ENCODE assay signal across 9 cellular contexts in genomic region chr17:48068491-48068961, GRCh38. TPM values are rescaled to one million over a fixed set of nuclear protein-coding genes. Genes with fewer than 3 reads are reported as not detected.
A peak's percentile ranks its signal among the peaks of the same experiment; 100 is the strongest.
DNase-seq lines count a peak whose midpoint lies in the region; ATAC-seq and TF ChIP-seq lines count a peak whose summit lies in the region.
"Had no signal": no experiment of that assay in that cellular context is flagged by ENCODE, and none has a peak within 500 bp of the region (broad histone marks: within the 10 kb centered on the region; RNA-seq: fewer than 3 reads in every experiment).

No MANE protein-coding gene starts in this region.

- no peak for TF ChIP-seq POLR2A in NB4 (IDR thresholded peaks at IDR 0.05; ENCODE audit: extremely low read depth, insufficient read length)
- TF ChIP-seq POLR2A in gastrocnemius medialis (IDR thresholded peaks at IDR 0.05) = no peak

- no peaks in the 10 kb centered on the region for H3K27me3 ChIP-seq in gastrocnemius medialis

- H3K9me3 ChIP-seq in gastrocnemius medialis = no peaks in the 10 kb centered on the region

- DNase-seq in activated CD4-positive, alpha-beta T cell treated with anti-CD3 and anti-CD28 coated beads for 48 hours = peak; percentile 32
- no peak for DNase-seq in activated CD4-positive, alpha-beta T cell treated with anti-CD3 and anti-CD28 coated beads, Interleukin-2, amount 50 U/mL, for 1 hour
- DNase-seq in NB4 (ENCODE audit: low read depth) (peak; percentile 21), epithelial cell of proximal tubule (ENCODE audit: low read depth) (no peak), gastrocnemius medialis (no peak), NCI-H187 (lab: John Stamatoyannopoulos, UW) (no peak), T-helper 9 cell (no peak), foreskin melanocyte (no peak)
- DNase-seq: DMS153 had no signal

- in situ Hi-C loops in gastrocnemius medialis (cut with MboI; ENCODE audit: low sequenced_read_pairs in 4 of 4) = no loop called here

- intact Hi-C loops in gastrocnemius medialis (cut with DNase I; ENCODE audit: low total_unique reads) = no loop called here

- no peak overlapping the region for H3K4me3 ChIP-seq in NB4 (ENCODE audit: low read depth, low read length)
- no peak overlapping the region for H3K4me3 ChIP-seq in epithelial cell of proximal tubule (ENCODE audit: low read depth, low read length)
- H3K4me3 ChIP-seq in gastrocnemius medialis = no peak overlapping the region

- ATAC-seq in gastrocnemius medialis = no peak

- peaks cover 0 to 21% of the 10 kb centered on the region in 2 donors for H3K36me3 ChIP-seq in gastrocnemius medialis

- TF ChIP-seq CTCF in NB4 (IDR thresholded peaks at IDR 0.05; ENCODE audit: low read depth, low read length) (peak; percentile 20), epithelial cell of proximal tubule (conservative IDR thresholded peaks at IDR 0.05; ENCODE audit: low read depth, low read length) (peak; percentile 60), gastrocnemius medialis (IDR thresholded peaks at IDR 0.05 in 4 of 5, conservative IDR thresholded peaks at IDR 0.05 in 1 of 5) (peak in 3 of 5 experiments; percentile 21 to 35 (median 32))

- H3K4me1 ChIP-seq in gastrocnemius medialis = peaks cover 42 to 44% of the 10 kb centered on the region in 2 donors

- peak overlapping the region; percentile 96 to 99 (median 97) for H3K27ac ChIP-seq in gastrocnemius medialis

RNA-seq across cellular contexts. Expression of gene NFE2L1, which starts 20.4 kb away (rescaled TPM):
- total RNA-seq in epithelial cell of proximal tubule (69.1 and 79.6 TPM in 2 replicates), gastrocnemius medialis (1,000 to 10,000 TPM in 2 of 4 donors, 100 to 1,000 TPM in 2; 622 to 1,180 (median 1,000) TPM)

RNA-seq across cellular contexts. Expression of gene COPZ2, which starts 30.9 kb away (rescaled TPM):
- 2.6 and 8.0 TPM in 2 replicates for total RNA-seq in epithelial cell of proximal tubule
- 10 to 100 TPM; 40.5 to 76.9 (median 52.8) TPM for total RNA-seq in gastrocnemius medialis

RNA-seq across cellular contexts. Expression of gene CBX1, which starts 32.8 kb away (rescaled TPM):
- 99.7 and 105 TPM in 2 replicates for total RNA-seq in epithelial cell of proximal tubule
- 10 to 100 TPM; 26.0 to 34.1 (median 27.7) TPM for total RNA-seq in gastrocnemius medialis

RNA-seq across cellular contexts. Expression of gene SNX11, which starts 39.0 kb away (rescaled TPM):
- 11.6 and 18.5 TPM in 2 replicates for total RNA-seq in epithelial cell of proximal tubule
- total RNA-seq in gastrocnemius medialis = 10 to 100 TPM in 2 of 4 donors, 1 to 10 TPM in 2; 7.3 to 16.3 (median 9.6) TPM

Comparison
In these comparisons a context has a peak if more than half of its experiments do, and no peak if none do; other contexts are left out.
1. DNase-seq: peak in activated CD4-positive, alpha-beta T cell treated with anti-CD3 and anti-CD28 coated beads for 48 hours (single experiment) and NB4 (single experiment); none in activated CD4-positive, alpha-beta T cell treated with anti-CD3 and anti-CD28 coated beads, Interleukin-2, amount 50 U/mL, for 1 hour (single experiment), epithelial cell of proximal tubule (single experiment), gastrocnemius medialis (0 of 2), NCI-H187 (0 of 2), T-helper 9 cell (single experiment) and foreskin melanocyte (single experiment).
2. Peak in every context shown above with its lines, with median percentiles within 50 percentile points of each other: CTCF ChIP-seq.